ENCODE assay signal across 1 cellular context in genomic region chr2:171225302-171225980, GRCh38.
TF ChIP-seq lines count a peak whose summit lies in the region.

No MANE protein-coding gene starts in this region.

TF ChIP-seq in K562, 482 proteins besides CTCF, POLR2A, EP300 and RAD21 (continued from another document):
- TF ChIP-seq RCOR1 (IDR thresholded peaks at IDR 0.05; ENCODE audit: borderline replicate concordance in 1 of 2, low read depth in 2 of 2, low read length in 2 of 2) = peak in 1 of 2 experiments; percentile 92; a peak in 2 of 4 replicates
- TF ChIP-seq ZC3H11A (IDR thresholded peaks at IDR 0.05; ENCODE audit: low read depth, low read length) = no peak
- peak; percentile 99 for TF ChIP-seq EGR1 (conservative IDR thresholded peaks at IDR 0.05)
- TF ChIP-seq ARID1B (IDR thresholded peaks at IDR 0.05) = peak; percentile 93
- peak; percentile 67 for TF ChIP-seq ATF7 (IDR thresholded peaks at IDR 0.05)
- peak; percentile 36; the same call in 1 of the 2 replicates for TF ChIP-seq MECOM (CRISPR knock-in tag; IDR thresholded peaks at IDR 0.05)
- peak; percentile 55; the same call in 1 of the 2 replicates for TF ChIP-seq CBFA2T3 (IDR thresholded peaks at IDR 0.05)
- TF ChIP-seq ZFP36 (IDR thresholded peaks at IDR 0.05; ENCODE audit: low read depth, low read length, partially characterized antibody) = peak; percentile 85
- TF ChIP-seq CTBP1 (IDR thresholded peaks at IDR 0.05; ENCODE audit: borderline replicate concordance) = peak; percentile 84; the same call in 1 of the 2 replicates
- TF ChIP-seq ZNF24 (IDR thresholded peaks at IDR 0.05) = no peak; the same call in 1 of the 2 replicates
- no peak for TF ChIP-seq SMAD1 (IDR thresholded peaks at IDR 0.05; ENCODE audit: low read depth, low read length, partially characterized antibody)
- peak; percentile 52 for TF ChIP-seq DACH1 (IDR thresholded peaks at IDR 0.05; ENCODE audit: partially characterized antibody)
- TF ChIP-seq ESRRB (CRISPR knock-in tag; IDR thresholded peaks at IDR 0.05; ENCODE audit: borderline replicate concordance) = no peak
- TF ChIP-seq, protein P1, sequence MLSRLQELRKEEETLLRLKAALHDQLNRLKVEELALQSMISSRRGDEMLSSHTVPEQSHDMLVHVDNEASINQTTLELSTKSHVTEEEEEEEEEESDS (CRISPR knock-in tag; IDR thresholded peaks at IDR 0.05) = no peak
- TF ChIP-seq ZNF146 (CRISPR knock-in tag; IDR thresholded peaks at IDR 0.05; ENCODE audit: unreplicated experiment) = no peak
- peak; percentile 67 for TF ChIP-seq NEUROD1 (IDR thresholded peaks at IDR 0.05; ENCODE audit: borderline replicate concordance, low read depth, low read length, partially characterized antibody)
- peak; percentile 81 for TF ChIP-seq TEAD4 (IDR thresholded peaks at IDR 0.05; ENCODE audit: low read length)
- no peak for TF ChIP-seq TEAD4 (CRISPR knock-in tag; IDR thresholded peaks at IDR 0.05; ENCODE audit: borderline replicate concordance)
- TF ChIP-seq RHOXF2B (CRISPR knock-in tag; conservative IDR thresholded peaks at IDR 0.05) = no peak
- TF ChIP-seq, protein P2, sequence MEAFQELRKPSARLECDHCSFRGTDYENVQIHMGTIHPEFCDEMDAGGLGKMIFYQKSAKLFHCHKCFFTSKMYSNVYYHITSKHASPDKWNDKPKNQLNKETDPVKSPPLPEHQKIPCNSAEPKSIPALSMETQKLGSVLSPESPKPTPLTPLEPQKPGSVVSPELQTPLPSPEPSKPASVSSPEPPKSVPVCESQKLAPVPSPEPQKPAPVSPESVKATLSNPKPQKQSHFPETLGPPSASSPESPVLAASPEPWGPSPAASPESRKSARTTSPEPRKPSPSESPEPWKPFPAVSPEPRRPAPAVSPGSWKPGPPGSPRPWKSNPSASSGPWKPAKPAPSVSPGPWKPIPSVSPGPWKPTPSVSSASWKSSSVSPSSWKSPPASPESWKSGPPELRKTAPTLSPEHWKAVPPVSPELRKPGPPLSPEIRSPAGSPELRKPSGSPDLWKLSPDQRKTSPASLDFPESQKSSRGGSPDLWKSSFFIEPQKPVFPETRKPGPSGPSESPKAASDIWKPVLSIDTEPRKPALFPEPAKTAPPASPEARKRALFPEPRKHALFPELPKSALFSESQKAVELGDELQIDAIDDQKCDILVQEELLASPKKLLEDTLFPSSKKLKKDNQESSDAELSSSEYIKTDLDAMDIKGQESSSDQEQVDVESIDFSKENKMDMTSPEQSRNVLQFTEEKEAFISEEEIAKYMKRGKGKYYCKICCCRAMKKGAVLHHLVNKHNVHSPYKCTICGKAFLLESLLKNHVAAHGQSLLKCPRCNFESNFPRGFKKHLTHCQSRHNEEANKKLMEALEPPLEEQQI (IDR thresholded peaks at IDR 0.05) = peak; percentile 66; the same call in 1 of the 2 replicates
- no peak for TF ChIP-seq ZNF280B (CRISPR knock-in tag; IDR thresholded peaks at IDR 0.05)
- TF ChIP-seq JUND (IDR thresholded peaks at IDR 0.05; ENCODE audit: borderline replicate concordance, low read depth, low read length) = peak; percentile 97
- peak; percentile 95; the same call in 2 of the 3 replicates for TF ChIP-seq JUND (tag; IDR thresholded peaks at IDR 0.05; ENCODE audit: borderline replicate concordance, low read depth, low read length)
- no peak for TF ChIP-seq PHF20 (IDR thresholded peaks at IDR 0.05; ENCODE audit: partially characterized antibody)
- peak; percentile 99 for TF ChIP-seq FOSL1 (tag; conservative IDR thresholded peaks at IDR 0.05)
- TF ChIP-seq C11orf30 (IDR thresholded peaks at IDR 0.05; ENCODE audit: low read depth) = peak; percentile 84
- peak; percentile 38; the same call in 1 of the 2 replicates for TF ChIP-seq TRIM28 (IDR thresholded peaks at IDR 0.05)
- TF ChIP-seq KDM2B (CRISPR knock-in tag; IDR thresholded peaks at IDR 0.05) = no peak
- peak; percentile 85 for TF ChIP-seq SMARCC2 (IDR thresholded peaks at IDR 0.05; ENCODE audit: low read depth)
- peak; percentile 50 for TF ChIP-seq RBM25 (IDR thresholded peaks at IDR 0.05; ENCODE audit: low read depth, low read length, severe bottlenecking)
- peak; percentile 65 to 74 for TF ChIP-seq KDM1A (IDR thresholded peaks at IDR 0.05)
- TF ChIP-seq, protein P3, sequence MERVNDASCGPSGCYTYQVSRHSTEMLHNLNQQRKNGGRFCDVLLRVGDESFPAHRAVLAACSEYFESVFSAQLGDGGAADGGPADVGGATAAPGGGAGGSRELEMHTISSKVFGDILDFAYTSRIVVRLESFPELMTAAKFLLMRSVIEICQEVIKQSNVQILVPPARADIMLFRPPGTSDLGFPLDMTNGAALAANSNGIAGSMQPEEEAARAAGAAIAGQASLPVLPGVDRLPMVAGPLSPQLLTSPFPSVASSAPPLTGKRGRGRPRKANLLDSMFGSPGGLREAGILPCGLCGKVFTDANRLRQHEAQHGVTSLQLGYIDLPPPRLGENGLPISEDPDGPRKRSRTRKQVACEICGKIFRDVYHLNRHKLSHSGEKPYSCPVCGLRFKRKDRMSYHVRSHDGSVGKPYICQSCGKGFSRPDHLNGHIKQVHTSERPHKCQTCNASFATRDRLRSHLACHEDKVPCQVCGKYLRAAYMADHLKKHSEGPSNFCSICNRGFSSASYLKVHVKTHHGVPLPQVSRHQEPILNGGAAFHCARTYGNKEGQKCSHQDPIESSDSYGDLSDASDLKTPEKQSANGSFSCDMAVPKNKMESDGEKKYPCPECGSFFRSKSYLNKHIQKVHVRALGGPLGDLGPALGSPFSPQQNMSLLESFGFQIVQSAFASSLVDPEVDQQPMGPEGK (CRISPR knock-in tag; IDR thresholded peaks at IDR 0.05; ENCODE audit: borderline replicate concordance) = no peak
- TF ChIP-seq NBN (IDR thresholded peaks at IDR 0.05; ENCODE audit: low read depth) = peak; percentile 77; the same call in 1 of the 2 replicates
- TF ChIP-seq, protein P4, sequence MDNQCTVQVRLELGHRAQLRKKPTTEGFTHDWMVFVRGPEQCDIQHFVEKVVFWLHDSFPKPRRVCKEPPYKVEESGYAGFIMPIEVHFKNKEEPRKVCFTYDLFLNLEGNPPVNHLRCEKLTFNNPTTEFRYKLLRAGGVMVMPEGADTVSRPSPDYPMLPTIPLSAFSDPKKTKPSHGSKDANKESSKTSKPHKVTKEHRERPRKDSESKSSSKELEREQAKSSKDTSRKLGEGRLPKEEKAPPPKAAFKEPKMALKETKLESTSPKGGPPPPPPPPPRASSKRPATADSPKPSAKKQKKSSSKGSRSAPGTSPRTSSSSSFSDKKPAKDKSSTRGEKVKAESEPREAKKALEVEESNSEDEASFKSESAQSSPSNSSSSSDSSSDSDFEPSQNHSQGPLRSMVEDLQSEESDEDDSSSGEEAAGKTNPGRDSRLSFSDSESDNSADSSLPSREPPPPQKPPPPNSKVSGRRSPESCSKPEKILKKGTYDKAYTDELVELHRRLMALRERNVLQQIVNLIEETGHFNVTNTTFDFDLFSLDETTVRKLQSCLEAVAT (IDR thresholded peaks at IDR 0.05) = peak in 1 of 2 experiments; percentile 98; a peak in 2 of 4 replicates
- peak; percentile 88 for TF ChIP-seq MAFG (tag; conservative IDR thresholded peaks at IDR 0.05)
- peak; percentile 53 for TF ChIP-seq TCF3 (CRISPR knock-in tag; IDR thresholded peaks at IDR 0.05)
- TF ChIP-seq ZNF431 (CRISPR knock-in tag; IDR thresholded peaks at IDR 0.05) = no peak
- no peak for TF ChIP-seq NFATC3 (IDR thresholded peaks at IDR 0.05)
- TF ChIP-seq BMI1 (IDR thresholded peaks at IDR 0.05; ENCODE audit: low read length) = no peak
- 0 out of 2 replicates have a peak, but pooled peaks have one; percentile 13 for TF ChIP-seq ZNF277 (CRISPR knock-in tag; IDR thresholded peaks at IDR 0.05; ENCODE audit: borderline replicate concordance)
- TF ChIP-seq, protein P5, sequence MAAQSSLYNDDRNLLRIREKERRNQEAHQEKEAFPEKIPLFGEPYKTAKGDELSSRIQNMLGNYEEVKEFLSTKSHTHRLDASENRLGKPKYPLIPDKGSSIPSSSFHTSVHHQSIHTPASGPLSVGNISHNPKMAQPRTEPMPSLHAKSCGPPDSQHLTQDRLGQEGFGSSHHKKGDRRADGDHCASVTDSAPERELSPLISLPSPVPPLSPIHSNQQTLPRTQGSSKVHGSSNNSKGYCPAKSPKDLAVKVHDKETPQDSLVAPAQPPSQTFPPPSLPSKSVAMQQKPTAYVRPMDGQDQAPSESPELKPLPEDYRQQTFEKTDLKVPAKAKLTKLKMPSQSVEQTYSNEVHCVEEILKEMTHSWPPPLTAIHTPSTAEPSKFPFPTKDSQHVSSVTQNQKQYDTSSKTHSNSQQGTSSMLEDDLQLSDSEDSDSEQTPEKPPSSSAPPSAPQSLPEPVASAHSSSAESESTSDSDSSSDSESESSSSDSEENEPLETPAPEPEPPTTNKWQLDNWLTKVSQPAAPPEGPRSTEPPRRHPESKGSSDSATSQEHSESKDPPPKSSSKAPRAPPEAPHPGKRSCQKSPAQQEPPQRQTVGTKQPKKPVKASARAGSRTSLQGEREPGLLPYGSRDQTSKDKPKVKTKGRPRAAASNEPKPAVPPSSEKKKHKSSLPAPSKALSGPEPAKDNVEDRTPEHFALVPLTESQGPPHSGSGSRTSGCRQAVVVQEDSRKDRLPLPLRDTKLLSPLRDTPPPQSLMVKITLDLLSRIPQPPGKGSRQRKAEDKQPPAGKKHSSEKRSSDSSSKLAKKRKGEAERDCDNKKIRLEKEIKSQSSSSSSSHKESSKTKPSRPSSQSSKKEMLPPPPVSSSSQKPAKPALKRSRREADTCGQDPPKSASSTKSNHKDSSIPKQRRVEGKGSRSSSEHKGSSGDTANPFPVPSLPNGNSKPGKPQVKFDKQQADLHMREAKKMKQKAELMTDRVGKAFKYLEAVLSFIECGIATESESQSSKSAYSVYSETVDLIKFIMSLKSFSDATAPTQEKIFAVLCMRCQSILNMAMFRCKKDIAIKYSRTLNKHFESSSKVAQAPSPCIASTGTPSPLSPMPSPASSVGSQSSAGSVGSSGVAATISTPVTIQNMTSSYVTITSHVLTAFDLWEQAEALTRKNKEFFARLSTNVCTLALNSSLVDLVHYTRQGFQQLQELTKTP (IDR thresholded peaks at IDR 0.05; ENCODE audit: low read depth in 1 of 2, partially characterized antibody in 2 of 2) = peak in 1 of 2 experiments; percentile 52
- peak; percentile 76 for TF ChIP-seq TAF9B (IDR thresholded peaks at IDR 0.05; ENCODE audit: partially characterized antibody)
- TF ChIP-seq ZNF282 (CRISPR knock-in tag; IDR thresholded peaks at IDR 0.05) = no peak
- TF ChIP-seq MAFF (IDR thresholded peaks at IDR 0.05; ENCODE audit: low read length) = peak; percentile 60; the same call in 1 of the 2 replicates
- TF ChIP-seq HNRNPUL1 (IDR thresholded peaks at IDR 0.05; ENCODE audit: low read length) = no peak
